18 cellular contexts compared by ENCODE assay signal in genomic region chr15:42784705-42785104, GRCh38.
"Had no signal": no experiment of that assay in that cellular context is flagged by ENCODE, and none has a peak within 500 bp of the region (broad histone marks: within the 10 kb centered on the region; RNA-seq: fewer than 3 reads in every experiment).

No MANE protein-coding gene starts in this region.

- H3K9me3 Mint-ChIP-seq: memory B cell; naive thymus-derived CD4-positive, alpha-beta T cell; nephron progenitor cell had no signal

- ATAC-seq: foreskin keratinocyte; left cardiac atrium; lower lobe of right lung; naive thymus-derived CD4-positive, alpha-beta T cell; sciatic nerve had no signal

- H3K4me3 Mint-ChIP-seq: memory B cell; mesothelial cell of epicardium; naive thymus-derived CD4-positive, alpha-beta T cell; nephron progenitor cell had no signal

- H3K9me3 ChIP-seq: colonic mucosa, left ventricle myocardium inferior, lower lobe of right lung, neutrophil had no signal

- H3K36me3 ChIP-seq: colonic mucosa had no signal

- H3K27me3 ChIP-seq: colonic mucosa, foreskin keratinocyte, neutrophil had no signal

- H3K27me3 Mint-ChIP-seq: memory B cell; naive thymus-derived CD4-positive, alpha-beta T cell had no signal

- DNase-seq: colonic mucosa; dermis blood vessel endothelial cell; erythroblast; foreskin keratinocyte; kidney; left cardiac atrium; left ventricle myocardium inferior; lower lobe of right lung; naive thymus-derived CD4-positive, alpha-beta T cell; nephron progenitor cell; small intestine; stimulated activated CD4-positive, alpha-beta T cell treated with anti-CD3 and anti-CD28 coated beads, Interleukin-12 subunit alpha, Interleukin-12 subunit beta, amount 100 ng/mL, for 4 hours; stimulated activated naive CD4-positive, alpha-beta T cell treated with Interleukin-2 at 50 U/mL for 16 hours; trophoblast cell had no signal

- H3K4me1 ChIP-seq: colonic mucosa, foreskin keratinocyte, left ventricle myocardium inferior, lower lobe of right lung had no signal

- H3K27ac ChIP-seq: colonic mucosa, foreskin keratinocyte, left ventricle myocardium inferior, lower lobe of right lung, neutrophil had no signal

- H3K4me1 Mint-ChIP-seq: memory B cell; mesothelial cell of epicardium; naive thymus-derived CD4-positive, alpha-beta T cell; nephron progenitor cell had no signal

- H3K4me3 ChIP-seq: colonic mucosa, left ventricle myocardium inferior, lower lobe of right lung had no signal

- H3K27ac Mint-ChIP-seq: memory B cell, mesothelial cell of epicardium, nephron progenitor cell had no signal
